Comparison of ENCODE assay signal across 12 cellular contexts in the genomic region with DNA sequence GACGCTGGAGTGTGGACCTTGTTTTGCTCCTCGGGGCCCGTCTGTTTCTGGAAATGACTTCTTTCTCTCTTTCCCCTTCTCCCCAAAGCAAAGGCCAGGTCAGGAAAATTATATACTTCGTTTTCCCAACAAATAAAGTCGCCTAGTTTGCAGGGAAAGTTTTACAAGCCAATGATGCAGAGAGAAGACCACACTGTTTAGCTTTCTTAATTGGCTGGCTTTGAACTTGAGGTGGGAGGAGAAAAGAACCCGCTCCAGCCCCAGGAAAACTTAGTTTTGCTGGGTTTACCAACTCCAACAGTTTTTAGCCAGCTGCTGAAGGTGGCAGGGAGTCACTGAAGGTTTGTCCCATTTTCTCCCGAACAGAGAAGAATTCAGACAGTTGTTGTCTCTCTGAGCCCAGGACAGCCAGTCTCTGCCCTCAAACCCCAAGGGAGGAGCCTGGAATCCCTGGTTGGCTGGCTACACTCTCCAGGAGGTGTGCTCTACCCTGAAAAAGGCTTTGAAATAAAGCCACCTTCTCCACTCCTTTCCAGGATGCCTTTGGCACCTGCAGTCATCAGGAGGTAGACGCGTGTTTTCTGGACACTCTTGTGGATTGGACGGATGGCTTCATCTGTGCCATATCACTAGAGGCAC. TPM values are rescaled to one million over a fixed set of nuclear protein-coding genes. Genes with fewer than 3 reads are reported as not detected.
DNase-seq lines count a peak whose midpoint lies in the region; ATAC-seq and TF ChIP-seq lines count a peak whose summit lies in the region.
"Had no signal": no experiment of that assay in that cellular context is flagged by ENCODE, and none has a peak within 500 bp of the region (broad histone marks: within the 10 kb centered on the region; RNA-seq: fewer than 3 reads in every experiment).

No MANE protein-coding gene starts in this region.

- peak overlapping the region; percentile 81 to 96 (median 88) for H3K4me3 Mint-ChIP-seq in T-cell
- H3K4me3 Mint-ChIP-seq: stimulated activated memory B cell treated with anti-CD40 and anti-IgM and Interleukin-4, amounts not matched to agents 10 μg/mL and 1 μg/mL and 100 μg/mL, for 72 hours had no signal

- no peak for TF ChIP-seq POLR2A in erythroblast (IDR thresholded peaks at IDR 0.05; ENCODE audit: low read length)

- H3K27me3 Mint-ChIP-seq in T-cell = no peaks in the 10 kb centered on the region

- H3K36me3 ChIP-seq in ES-I3 (ENCODE audit: insufficient read depth, low read length) (no peaks in the 10 kb centered on the region), neuron (ENCODE audit: insufficient read depth, low read length) (no peaks in the 10 kb centered on the region)

- peaks cover 48% of the 10 kb centered on the region for H3K27me3 ChIP-seq in neuron (ENCODE audit: insufficient read depth, low read length)

- peaks cover 85 to 86% (median 86%) of the 10 kb centered on the region in 3 donors for H3K4me1 Mint-ChIP-seq in T-cell
- H3K4me1 Mint-ChIP-seq: stimulated activated memory B cell treated with anti-CD40 and anti-IgM and Interleukin-4, amounts not matched to agents 10 μg/mL and 1 μg/mL and 100 μg/mL, for 72 hours had no signal

- peak overlapping the region; percentile 43 for H3K4me3 ChIP-seq in neuron (ENCODE audit: low read length)
- H3K4me3 ChIP-seq: body of pancreas had no signal

- DNase-seq in T-cell (no peak), erythroblast (lab: John Stamatoyannopoulos, UW) (no peak), NCI-H1105 (lab: John Stamatoyannopoulos, UW) (no peak), NCI-H345 (lab: John Stamatoyannopoulos, UW) (no peak)
- DNase-seq: body of pancreas, kidney, NCI-H1092 treated with DMSO at 0.1 percent for 48 hours had no signal

- peak overlapping the region; percentile 99 to 100 for H3K27ac Mint-ChIP-seq in T-cell
- H3K27ac Mint-ChIP-seq: stimulated activated memory B cell treated with anti-CD40 and anti-IgM and Interleukin-4, amounts not matched to agents 10 μg/mL and 1 μg/mL and 100 μg/mL, for 72 hours had no signal

- CTCF ChIA-PET in T-cell (lab: Charles Lee) = interaction anchor here in 1 of 2 donors (1.3 kb wide), 1 partner anchor 19 kb away, joined by 4 read pairs; no protein-coding TSS in a partner anchor

- no peaks in the 10 kb centered on the region for H3K9me3 Mint-ChIP-seq in T-cell
- H3K9me3 Mint-ChIP-seq: stimulated activated memory B cell treated with anti-CD40 and anti-IgM and Interleukin-4, amounts not matched to agents 10 μg/mL and 1 μg/mL and 100 μg/mL, for 72 hours had no signal

- POLR2A ChIA-PET in T-cell (lab: Charles Lee) = interaction anchor here (1.0 to 1.2 kb wide), 2 partner anchors 15 kb away, joined by 3 to 6 read pairs; no protein-coding TSS in a partner anchor

- no peak overlapping the region for H2AFZ ChIP-seq in neuron (ENCODE audit: low read depth, low read length)

- H3K9me3 ChIP-seq in ES-I3 (ENCODE audit: control insufficient read depth, insufficient read depth, low read length) = no peaks in the 10 kb centered on the region
- H3K9me3 ChIP-seq in neuron (ENCODE audit: low read length) = no peaks in the 10 kb centered on the region
- H3K9me3 ChIP-seq: body of pancreas had no signal

- H3K4me1 ChIP-seq in ES-I3 (ENCODE audit: insufficient read depth, low read length) (peaks cover 43% of the 10 kb centered on the region), neuron (ENCODE audit: insufficient read depth, low read length) (peaks cover 7% of the 10 kb centered on the region)

- H3K36me3 Mint-ChIP-seq in T-cell = peaks cover 44% of the 10 kb centered on the region
- H3K36me3 Mint-ChIP-seq: stimulated activated memory B cell treated with anti-CD40 and anti-IgM and Interleukin-4, amounts not matched to agents 10 μg/mL and 1 μg/mL and 100 μg/mL, for 72 hours had no signal

- peak overlapping the region; percentile 85 for H3K9ac ChIP-seq in ES-I3 (ENCODE audit: low read depth, low read length)

- ATAC-seq in T-cell (replicated peaks in 1 of 4) = peak in 2 of 4 experiments; percentile 4 to 12
- ATAC-seq in esophagus mucosa = peak; percentile 39
- no peak for ATAC-seq in HG03280 (IDR thresholded peaks at IDR 0.05; ENCODE audit: unreplicated experiment)
- ATAC-seq: body of pancreas; stimulated activated memory B cell treated with anti-CD40 and anti-IgM and Interleukin-4, amounts not matched to agents 10 μg/mL and 1 μg/mL and 100 μg/mL, for 72 hours had no signal

RNA-seq across cellular contexts. Expression of a gene that starts 24.8 kb away (rescaled TPM):
- total RNA-seq in T-cell = 100 to 1,000 TPM; 181 to 240 (median 196) TPM
- total RNA-seq in esophagus mucosa = 10.6 TPM

Comparison
In these comparisons a context has a peak if more than half of its experiments do, and no peak if none do; other contexts are left out.
1. RNA of a gene that starts 24.8 kb away (total RNA-seq): 181 to 240 TPM in T-cell; 10.6 TPM in esophagus mucosa (single experiment); every median in the first group is over 10 times any median in the second.